ENCODE assay signal across 24 cellular contexts in the genomic region with DNA sequence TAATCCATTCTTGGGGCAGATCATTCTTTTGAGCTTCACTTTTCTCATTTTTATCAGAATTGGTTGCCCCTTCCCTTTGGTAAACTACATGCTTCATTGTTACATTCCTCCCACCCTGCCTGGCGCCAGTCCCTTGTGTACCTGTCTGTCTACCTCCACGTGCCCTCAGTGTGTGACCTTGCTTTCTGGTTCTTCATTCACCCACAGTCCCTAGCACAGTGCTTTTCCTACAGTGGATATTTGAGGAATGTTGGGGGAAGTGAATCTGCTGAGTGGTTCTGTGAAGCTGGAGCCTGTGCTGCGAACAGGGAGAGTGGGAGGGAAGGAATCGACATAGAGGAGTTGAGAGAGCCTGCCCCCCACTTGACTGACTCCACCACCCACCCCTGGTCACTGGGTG.
"Had no signal": no experiment of that assay in that cellular context is flagged by ENCODE, and none has a peak within 500 bp of the region (broad histone marks: within the 10 kb centered on the region; RNA-seq: fewer than 3 reads in every experiment).

No MANE protein-coding gene starts in this region.

- H3K4me3 ChIP-seq: K562, Peyer's patch, SJSA1 had no signal

- H3K9me3 ChIP-seq: Peyer's patch, SJSA1 had no signal

- ATAC-seq: activated T-helper 17 cell treated with anti-CD3 and anti-CD28 coated beads, Interleukin-2, amount 50 U/mL, for 72 hours; K562; T-helper 17 cell had no signal

- H3K4me3 Mint-ChIP-seq: activated B cell treated with CpG ODN at 0.5 μM for 24 hours; activated CD4-positive, alpha-beta memory T cell treated with anti-CD3 and anti-CD28 coated beads, Interleukin-2, amount 10 ng/mL, durations not matched to agents 7 days and 5 days; activated naive CD4-positive, alpha-beta T cell treated with anti-CD3 and anti-CD28 coated beads, Interleukin-2, amount 10 ng/mL, durations not matched to agents 7 days and 5 days; activated naive CD8-positive, alpha-beta T cell treated with anti-CD3 and anti-CD28 coated beads for 36 hours; activated T-helper 17 cell treated with anti-CD3 and anti-CD28 coated beads, Interleukin-2, amount 50 U/mL, for 72 hours; T-helper 17 cell had no signal

- H3K27ac ChIP-seq: Peyer's patch, RWPE1, SJSA1 had no signal

- H3K36me3 ChIP-seq: SJSA1 had no signal

- H3K27ac Mint-ChIP-seq: activated B cell treated with CpG ODN at 0.5 μM for 24 hours; activated CD4-positive, alpha-beta memory T cell treated with anti-CD3 and anti-CD28 coated beads, Interleukin-2, amount 10 ng/mL, durations not matched to agents 7 days and 5 days; activated naive CD4-positive, alpha-beta T cell treated with anti-CD3 and anti-CD28 coated beads, Interleukin-2, amount 10 ng/mL, durations not matched to agents 7 days and 5 days; activated naive CD8-positive, alpha-beta T cell treated with anti-CD3 and anti-CD28 coated beads for 36 hours; activated T-helper 17 cell treated with anti-CD3 and anti-CD28 coated beads, Interleukin-2, amount 50 U/mL, for 72 hours; T-helper 17 cell had no signal

- H3K27me3 ChIP-seq: Peyer's patch, SJSA1 had no signal

- H3K4me1 Mint-ChIP-seq: activated B cell treated with CpG ODN at 0.5 μM for 24 hours had no signal

- H3K4me1 ChIP-seq: Peyer's patch, SJSA1 had no signal

- H3K9me3 Mint-ChIP-seq: activated B cell treated with CpG ODN at 0.5 μM for 24 hours; activated CD4-positive, alpha-beta memory T cell treated with anti-CD3 and anti-CD28 coated beads, Interleukin-2, amount 10 ng/mL, durations not matched to agents 7 days and 5 days; activated naive CD4-positive, alpha-beta T cell treated with anti-CD3 and anti-CD28 coated beads, Interleukin-2, amount 10 ng/mL, durations not matched to agents 7 days and 5 days; activated naive CD8-positive, alpha-beta T cell treated with anti-CD3 and anti-CD28 coated beads for 36 hours; activated T-helper 17 cell treated with anti-CD3 and anti-CD28 coated beads, Interleukin-2, amount 50 U/mL, for 72 hours had no signal

- H3K27me3 Mint-ChIP-seq: activated B cell treated with CpG ODN at 0.5 μM for 24 hours; activated CD4-positive, alpha-beta memory T cell treated with anti-CD3 and anti-CD28 coated beads, Interleukin-2, amount 10 ng/mL, durations not matched to agents 7 days and 5 days; activated naive CD4-positive, alpha-beta T cell treated with anti-CD3 and anti-CD28 coated beads, Interleukin-2, amount 10 ng/mL, durations not matched to agents 7 days and 5 days; activated naive CD8-positive, alpha-beta T cell treated with anti-CD3 and anti-CD28 coated beads for 36 hours; activated T-helper 17 cell treated with anti-CD3 and anti-CD28 coated beads, Interleukin-2, amount 50 U/mL, for 72 hours; T-helper 17 cell had no signal

- DNase-seq: activated B cell treated with CpG ODN at 0.5 μM for 24 hours; activated CD4-positive, alpha-beta memory T cell treated with anti-CD3 and anti-CD28 coated beads, Interleukin-2, amount 10 ng/mL, durations not matched to agents 7 days and 5 days; activated CD4-positive, alpha-beta T cell treated with anti-CD3 and anti-CD28 coated beads for 1 hour; activated CD4-positive, alpha-beta T cell treated with anti-CD3 and anti-CD28 coated beads, Interleukin-2, amount 50 U/mL, for 1 hour; activated gamma-delta T cell treated with Interleukin-2 at 50 U/mL for 16 hours; activated naive CD4-positive, alpha-beta T cell treated with anti-CD3 and anti-CD28 coated beads, Interleukin-2, amount 10 ng/mL, durations not matched to agents 7 days and 5 days; activated naive CD8-positive, alpha-beta T cell treated with anti-CD3 and anti-CD28 coated beads for 36 hours; activated T-cell treated with anti-CD3 and anti-CD28 coated beads for 4 hours; activated T-cell treated with anti-CD3 and anti-CD28 coated beads, Interleukin-2, amount 50 U/mL, for 48 hours; Kasumi-1; NCI-H1105 treated with DMSO at 0.1 percent for 48 hours; NCI-H1436 treated with DMSO at 0.1 percent for 48 hours; NCI-H187; NCI-H2081; NCI-H446; NCI-H524; SHP77; T-helper 17 cell; T-helper 9 cell had no signal
